ENCODE assay signal across 27 cellular contexts in genomic region chr10:106713846-106714245, GRCh38.
"Had no signal": no experiment of that assay in that cellular context is flagged by ENCODE, and none has a peak within 500 bp of the region (broad histone marks: within the 10 kb centered on the region; RNA-seq: fewer than 3 reads in every experiment).

No MANE protein-coding gene starts in this region.

- H3K27ac ChIP-seq: colonic mucosa, epithelial cell of prostate, esophagus squamous epithelium, gastroesophageal sphincter, heart left ventricle, hepatocyte, left lung, lower lobe of right lung had no signal

- DNase-seq: colonic mucosa; cortex of kidney; effector CD8-positive, alpha-beta T cell; effector memory CD8-positive, alpha-beta T cell; endodermal cell; erythroblast; esophagus squamous epithelium; foreskin fibroblast; foreskin melanocyte; heart left ventricle; immature natural killer cell; islet precursor cell; left cardiac atrium; left lung; left ventricle myocardium superior; lower lobe of right lung; mesenchymal stem cell; mucosa of descending colon; naive B cell; naive thymus-derived CD8-positive, alpha-beta T cell had no signal

- H3K4me3 Mint-ChIP-seq: dendritic cell treated with granulocyte-macrophage colony-stimulating factor and Interleukin-4, amounts not matched to agents 40 ng/mL and 50 ng/mL, for 4 days; effector memory CD8-positive, alpha-beta T cell; endodermal cell; immature natural killer cell; mesothelial cell of epicardium; naive B cell; naive thymus-derived CD8-positive, alpha-beta T cell had no signal

- H3K36me3 ChIP-seq: colonic mucosa, esophagus squamous epithelium, gastroesophageal sphincter, heart left ventricle, left lung, lower lobe of right lung had no signal

- H3K4me3 ChIP-seq: colonic mucosa, esophagus squamous epithelium, gastroesophageal sphincter, heart left ventricle, hepatocyte, left lung, lower lobe of right lung, mucosa of descending colon had no signal

- ATAC-seq: effector memory CD8-positive, alpha-beta T cell; esophagus mucosa; gastroesophageal sphincter; heart left ventricle; left cardiac atrium; left lung; left ventricle myocardium superior; lower lobe of right lung; mucosa of descending colon; naive thymus-derived CD8-positive, alpha-beta T cell had no signal

- H2AFZ ChIP-seq: hepatocyte had no signal

- H3K4me2 ChIP-seq: hepatocyte had no signal

- H3K9me3 ChIP-seq: colonic mucosa, esophagus squamous epithelium, gastroesophageal sphincter, heart left ventricle, left lung, lower lobe of right lung, mucosa of descending colon had no signal

- H3K27me3 Mint-ChIP-seq: dendritic cell treated with granulocyte-macrophage colony-stimulating factor and Interleukin-4, amounts not matched to agents 40 ng/mL and 50 ng/mL, for 4 days; effector memory CD8-positive, alpha-beta T cell had no signal

- H3K79me2 ChIP-seq: hepatocyte had no signal

- H3K4me1 ChIP-seq: colonic mucosa, esophagus squamous epithelium, gastroesophageal sphincter, heart left ventricle, left lung, lower lobe of right lung had no signal

- FAIRE-seq: endometrium had no signal

- H3K9me3 Mint-ChIP-seq: dendritic cell treated with granulocyte-macrophage colony-stimulating factor and Interleukin-4, amounts not matched to agents 40 ng/mL and 50 ng/mL, for 4 days; mesothelial cell of epicardium had no signal

- H3K4me1 Mint-ChIP-seq: naive B cell; naive thymus-derived CD8-positive, alpha-beta T cell had no signal

- H3K36me3 Mint-ChIP-seq: immature natural killer cell; mesothelial cell of epicardium; naive B cell; naive thymus-derived CD8-positive, alpha-beta T cell had no signal

- H3K27me3 ChIP-seq: colonic mucosa, hepatocyte, left lung had no signal
